Comparison of ENCODE assay signal across 25 cellular contexts in the genomic region with DNA sequence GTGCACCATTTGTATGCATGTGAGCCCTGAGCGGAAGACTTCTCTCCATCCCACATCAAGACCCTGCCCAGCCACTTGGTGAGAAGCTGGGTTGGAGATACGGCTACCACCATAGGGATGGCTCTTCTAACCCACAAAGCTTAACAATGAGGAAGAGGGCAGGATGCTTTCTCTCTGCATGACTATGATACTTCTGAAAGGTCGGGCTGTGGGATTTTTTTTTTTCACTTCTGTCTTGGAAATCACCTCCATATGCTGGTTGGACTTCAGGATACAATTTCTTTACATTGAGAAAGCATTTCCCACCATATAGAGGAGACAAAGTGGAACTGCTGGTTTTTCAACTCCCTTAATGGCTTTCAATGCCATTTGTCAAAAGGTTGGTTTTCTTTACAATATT. TPM values are rescaled to one million over a fixed set of nuclear protein-coding genes. Genes with fewer than 3 reads are reported as not detected.
DNase-seq lines count a peak whose midpoint lies in the region; ATAC-seq, FAIRE-seq and TF ChIP-seq lines count a peak whose summit lies in the region.
"Had no signal": no experiment of that assay in that cellular context is flagged by ENCODE, and none has a peak within 500 bp of the region (broad histone marks: within the 10 kb centered on the region; RNA-seq: fewer than 3 reads in every experiment).

No MANE protein-coding gene starts in this region.

- H3K4me1 Mint-ChIP-seq in brain, result peaks cover 54% of the 10 kb centered on the region

- DNase-seq in GM18507 (ENCODE audit: extremely low spot score, insufficient read length, low read depth) (no peak), GF-D8 (lab: John Stamatoyannopoulos, UW) (no peak), cerebellar nuclear complex (lab: John Stamatoyannopoulos, UW) (no peak), GM20000 (ENCODE audit: low spot score) (no peak), H54 (ENCODE audit: insufficient read length, low spot score) (no peak)
- DNase-seq: C1 segment of cervical spinal cord; Caco-2; CD8-positive, alpha-beta T cell; DMS 273 treated with DMSO at 0.1 percent for 48 hours; DMS79; GDM1; H7; Kasumi-1; NCI-H1105 treated with DMSO at 0.1 percent for 48 hours; NCI-H146; NCI-H1930; NCI-H526; SHP77 treated with DMSO at 0.1 percent for 48 hours; SW 1271 had no signal

- no peaks in the 10 kb centered on the region for H3K27me3 Mint-ChIP-seq in brain

- TF ChIP-seq CTCF in brain (conservative IDR thresholded peaks at IDR 0.05) (no peak), GM20000 (IDR thresholded peaks at IDR 0.05; ENCODE audit: extremely low read depth, missing control alignments) (no peak)

- peaks cover 0 to 9% (median 0%) of the 10 kb centered on the region in 5 experiments for H3K9me3 Mint-ChIP-seq in brain
- H3K9me3 Mint-ChIP-seq: CD8-positive, alpha-beta T cell; T-helper 1 cell treated with Interleukin-12 subunit alpha and Interleukin-12 subunit beta and Interleukin-4 antibody, amounts not matched to agents 30 μg/mL and 1 μg/mL, for 36 hours had no signal

- no peak for TF ChIP-seq POLR2A in H54 (IDR thresholded peaks at IDR 0.05; ENCODE audit: low read depth, low read length)

- peak overlapping the region in 3 of 5 experiments; percentile 61 to 98 (median 84) for H3K27ac Mint-ChIP-seq in brain
- H3K27ac Mint-ChIP-seq: CD8-positive, alpha-beta T cell; T-helper 1 cell treated with Interleukin-12 subunit alpha and Interleukin-12 subunit beta and Interleukin-4 antibody, amounts not matched to agents 30 μg/mL and 1 μg/mL, for 36 hours had no signal

- FAIRE-seq in GM18507 (lab: Jason Lieb, UNC) (peak; percentile 74), H54 (lab: Jason Lieb, UNC) (no peak)
- FAIRE-seq: HTR-8/SVneo, K562 had no signal

- H3K4me3 Mint-ChIP-seq in brain, result no peak overlapping the region
- H3K4me3 Mint-ChIP-seq: CD8-positive, alpha-beta T cell; T-helper 1 cell treated with Interleukin-12 subunit alpha and Interleukin-12 subunit beta and Interleukin-4 antibody, amounts not matched to agents 30 μg/mL and 1 μg/mL, for 36 hours had no signal

- peak; percentile 50 for ATAC-seq in HG02885 (IDR thresholded peaks at IDR 0.05; ENCODE audit: poor library complexity, unreplicated experiment)
- ATAC-seq: CD8-positive, alpha-beta T cell; K562; Panc1 had no signal

- H3K36me3 Mint-ChIP-seq in brain, result no peaks in the 10 kb centered on the region
- H3K36me3 Mint-ChIP-seq: CD8-positive, alpha-beta T cell had no signal

RNA-seq across cellular contexts. Expression of gene ZNF366, which starts 30.5 kb away (rescaled TPM):
- 1.6 TPM for polyA plus RNA-seq in brain (ENCODE audit: insufficient read depth, low read depth, low replicate concordance)
- polyA plus RNA-seq: K562 had no signal
